In genomic region chr1:81517987-81518386, GRCh38 we compare ENCODE assay signal across 18 cellular contexts.
"Had no signal": no experiment of that assay in that cellular context is flagged by ENCODE, and none has a peak within 500 bp of the region (broad histone marks: within the 10 kb centered on the region; RNA-seq: fewer than 3 reads in every experiment).

No MANE protein-coding gene starts in this region.

- ATAC-seq: activated CD8-positive, alpha-beta T cell treated with anti-CD3 and anti-CD28 coated beads, Interleukin-2, amount 10 ng/mL, durations not matched to agents 7 days and 5 days; stimulated activated naive CD8-positive, alpha-beta T cell treated with anti-CD3 and anti-CD28 coated beads, Interleukin-15, amount 100 ng/mL, for 72 hours; upper lobe of right lung had no signal

- H3K36me3 ChIP-seq: spleen, upper lobe of right lung had no signal

- H3K27ac ChIP-seq: coronary artery, parathyroid adenoma, spleen, upper lobe of right lung had no signal

- DNase-seq: activated B cell treated with CpG ODN at 0.5 μM for 24 hours; activated CD4-positive, alpha-beta T cell treated with anti-CD3 and anti-CD28 coated beads for 48 hours; activated CD8-positive, alpha-beta memory T cell treated with anti-CD3 and anti-CD28 coated beads, Interleukin-2, amount 50 U/mL, for 4 hours; activated CD8-positive, alpha-beta T cell treated with anti-CD3 and anti-CD28 coated beads, Interleukin-2, amount 10 ng/mL, durations not matched to agents 7 days and 5 days; activated naive CD8-positive, alpha-beta T cell treated with anti-CD3 and anti-CD28 coated beads for 36 hours; activated T-cell treated with anti-CD3 and anti-CD28 coated beads, Interleukin-2, amount 50 U/mL, for 48 hours; amygdala; foreskin fibroblast; glutamatergic neuron; kidney glomerular epithelial cell; naive B cell; spleen; stimulated activated naive CD8-positive, alpha-beta T cell treated with anti-CD3 and anti-CD28 coated beads, Interleukin-15, amount 100 ng/mL, for 72 hours; T-helper 2 cell; upper lobe of right lung had no signal

- H3K4me3 ChIP-seq: coronary artery, lung, spleen, upper lobe of right lung had no signal

- H3K27me3 ChIP-seq: upper lobe of right lung had no signal

- H3K4me1 ChIP-seq: parathyroid adenoma, spleen, upper lobe of right lung had no signal

- H3K9me3 ChIP-seq: spleen, upper lobe of right lung had no signal
